Comparison of ENCODE assay signal across 8 cellular contexts in the genomic region with DNA sequence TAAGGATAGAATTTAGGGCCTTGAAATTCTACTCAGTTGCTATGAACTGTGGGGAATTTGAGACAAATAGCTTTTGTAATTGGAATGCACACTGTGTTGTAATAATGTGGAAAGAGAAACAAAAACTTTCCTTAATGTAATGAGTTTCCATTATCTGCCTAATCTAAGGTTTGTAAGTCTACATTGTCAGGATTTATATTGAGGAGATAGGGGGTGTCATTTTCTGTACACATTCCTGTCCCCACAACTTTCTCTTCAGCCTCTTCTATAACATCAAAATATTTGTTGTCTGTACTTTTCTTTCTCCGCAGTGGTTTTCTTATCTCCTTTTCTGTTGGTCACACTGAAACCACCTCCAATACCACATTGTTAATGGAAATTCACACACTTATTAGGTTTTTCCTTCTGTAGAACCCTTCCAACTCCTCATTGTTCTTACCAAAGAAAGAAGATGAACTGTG. TPM values are rescaled to one million over a fixed set of nuclear protein-coding genes. Genes with fewer than 3 reads are reported as not detected.
DNase-seq lines count a peak whose midpoint lies in the region; ATAC-seq and TF ChIP-seq lines count a peak whose summit lies in the region.

No MANE protein-coding gene starts in this region.

- peaks cover 3% of the 10 kb centered on the region for H3K9me3 Mint-ChIP-seq in activated CD4-positive, alpha-beta T cell treated with anti-CD3 and anti-CD28 coated beads, Interleukin-2, amount 10 ng/mL, durations not matched to agents 24 days and 14 days

- peak overlapping the region; percentile 67 to 88 for H3K27ac ChIP-seq in left lung
- H3K27ac ChIP-seq in tibial nerve, result peak overlapping the region; percentile 56 to 90 (median 84)

- H3K9me3 ChIP-seq in left lung (no peaks in the 10 kb centered on the region), tibial nerve (no peaks in the 10 kb centered on the region)

- peak overlapping the region; percentile 93 for H3K27ac Mint-ChIP-seq in activated CD4-positive, alpha-beta T cell treated with anti-CD3 and anti-CD28 coated beads, Interleukin-2, amount 10 ng/mL, durations not matched to agents 24 days and 14 days

- peaks cover 56% of the 10 kb centered on the region for H3K4me1 Mint-ChIP-seq in activated CD4-positive, alpha-beta T cell treated with anti-CD3 and anti-CD28 coated beads, Interleukin-2, amount 10 ng/mL, durations not matched to agents 24 days and 14 days

- TF ChIP-seq CTCF in left lung (IDR thresholded peaks at IDR 0.05), result no peak
- TF ChIP-seq CTCF in tibial nerve (IDR thresholded peaks at IDR 0.05), result no peak

- H3K4me3 ChIP-seq in left lung (no peak overlapping the region), tibial nerve (peak overlapping the region in 2 of 4 donors; percentile 1 to 22)

- WGBS in tibial nerve, 2 donors, result 38 to 56% methylated on average over 1 of the region's 1 CpG

- peaks cover 57% of the 10 kb centered on the region for H3K36me3 Mint-ChIP-seq in activated CD4-positive, alpha-beta T cell treated with anti-CD3 and anti-CD28 coated beads, Interleukin-2, amount 10 ng/mL, durations not matched to agents 24 days and 14 days (ENCODE audit: low read depth)

- intact Hi-C loops in activated CD4-positive, alpha-beta T cell treated with anti-CD3 and anti-CD28 coated beads, Interleukin-2, amount 10 ng/mL, durations not matched to agents 24 days and 14 days (cut with micrococcal nuclease), result loop anchor here (1.0 to 10.0 kb wide), 11 partner anchors 23 to 874 kb away; a partner anchor contains a TSS
- intact Hi-C loops in left lung (cut with DNase I), result no loop called here

- TF ChIP-seq POLR2A in tibial nerve (IDR thresholded peaks at IDR 0.05), result no peak

- H3K4me1 ChIP-seq in left lung (peaks cover 37 to 69% of the 10 kb centered on the region in 2 donors), tibial nerve (peaks cover 0 to 69% (median 47%) of the 10 kb centered on the region in 4 donors)

- H3K27me3 Mint-ChIP-seq in activated CD4-positive, alpha-beta T cell treated with anti-CD3 and anti-CD28 coated beads, Interleukin-2, amount 10 ng/mL, durations not matched to agents 24 days and 14 days, result no peaks in the 10 kb centered on the region

- peak; percentile 28 for ATAC-seq in left lung
- no peak for ATAC-seq in HG03521 (IDR thresholded peaks at IDR 0.05; ENCODE audit: unreplicated experiment)

- no peak for TF ChIP-seq EP300 in tibial nerve (IDR thresholded peaks at IDR 0.05)

- H3K36me3 ChIP-seq in left lung, result peaks cover 0 to 12% of the 10 kb centered on the region in 2 donors
- no peaks in the 10 kb centered on the region for H3K36me3 ChIP-seq in tibial nerve

- DNase-seq in activated CD4-positive, alpha-beta T cell treated with anti-CD3 and anti-CD28 coated beads, Interleukin-2, amount 10 ng/mL, durations not matched to agents 24 days and 14 days, result no peak
- no peak for DNase-seq in activated CD4-positive, alpha-beta T cell treated with anti-CD3 and anti-CD28 coated beads, Interleukin-2, amount 50 U/mL, for 48 hours
- DNase-seq in astrocyte of the hippocampus (ENCODE audit: low read depth, low spot score) (peak; percentile 62), left lung (no peak), tibial nerve (ENCODE audit: low spot score in 2 of 2) (no peak), NCI-H1436 (lab: John Stamatoyannopoulos, UW) (no peak), NCI-H1417 (lab: John Stamatoyannopoulos, UW) (no peak)

- H3K4me3 Mint-ChIP-seq in activated CD4-positive, alpha-beta T cell treated with anti-CD3 and anti-CD28 coated beads, Interleukin-2, amount 10 ng/mL, durations not matched to agents 24 days and 14 days, result peak overlapping the region; percentile 82

- no peaks in the 10 kb centered on the region for H3K27me3 ChIP-seq in left lung
- H3K27me3 ChIP-seq in tibial nerve, result no peaks in the 10 kb centered on the region

RNA-seq across cellular contexts. Expression of a gene that starts 41.5 kb away (rescaled TPM):
- 56.9 and 58.2 TPM in 2 replicates for total RNA-seq in activated CD4-positive, alpha-beta T cell treated with anti-CD3 and anti-CD28 coated beads, Interleukin-2, amount 10 ng/mL, durations not matched to agents 24 days and 14 days
- total RNA-seq in left lung (10 to 100 TPM; 29.9 to 37.9 TPM), tibial nerve (10 to 100 TPM; 47.4 to 82.2 (median 62.6) TPM)
